Comparison of ENCODE assay signal across 8 cellular contexts in the genomic region with DNA sequence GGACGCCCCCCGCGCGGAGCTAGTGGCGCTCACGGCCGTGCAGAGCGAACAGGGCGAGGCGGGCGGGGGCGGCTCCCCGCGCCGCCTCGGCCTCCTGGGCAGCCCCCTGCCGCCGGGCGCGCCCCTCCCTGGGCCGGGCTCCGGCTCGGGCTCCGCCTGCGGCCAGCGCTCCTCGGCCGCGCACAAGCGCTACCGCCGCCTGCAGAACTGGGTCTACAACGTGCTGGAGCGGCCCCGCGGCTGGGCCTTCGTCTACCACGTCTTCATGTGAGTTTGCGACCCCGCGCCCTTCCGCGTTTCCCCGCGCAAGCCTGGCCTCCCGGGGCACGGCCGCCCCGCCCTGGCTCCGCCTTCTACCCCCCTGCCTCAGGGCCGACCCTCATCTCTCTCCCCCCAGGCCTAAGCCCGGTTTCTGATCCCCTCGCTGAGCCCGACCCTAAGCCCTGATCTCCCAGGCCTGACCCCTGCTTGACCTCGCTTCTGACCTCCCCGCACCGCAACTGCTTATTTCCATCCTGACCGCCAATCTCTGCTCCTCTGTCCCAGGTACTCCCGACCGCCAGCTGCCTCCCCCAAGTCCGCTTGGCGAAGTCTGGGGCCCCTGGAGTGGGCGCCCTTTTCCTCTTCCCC. TPM values are rescaled to one million over a fixed set of nuclear protein-coding genes. Genes with fewer than 3 reads are reported as not detected.
DNase-seq lines count a peak whose midpoint lies in the region; ATAC-seq lines count a peak whose summit lies in the region.

No MANE protein-coding gene starts in this region.

- in situ Hi-C loops in HAP-1 (cut with MboI; ENCODE audit: low sequenced_read_pairs) = no loop called here

- ATAC-seq in T-helper 17 cell = peak; percentile 29
- ATAC-seq in Right ventricle myocardium superior (ENCODE audit: poor library complexity) = peak; percentile 26
- ATAC-seq in HG02571 (IDR thresholded peaks at IDR 0.05; ENCODE audit: unreplicated experiment) = no peak

- peak overlapping the region; percentile 41 for H3K4me3 ChIP-seq in HAP-1
- peak overlapping the region; percentile 38 to 71 (median 70) for H3K4me3 ChIP-seq in skeletal muscle tissue (ENCODE audit: low read length in 3 of 3)

- H3K4me1 Mint-ChIP-seq in T-helper 17 cell = peaks cover 10% of the 10 kb centered on the region

- DNase-seq in HAP-1 (ENCODE audit: low spot score in 2 of 2) (peak in 1 of 2 experiments; percentile 58), T-helper 17 cell (no peak), Right ventricle myocardium superior (peak; percentile 63), cerebellar nuclear complex (lab: John Stamatoyannopoulos, UW) (no peak), NOMO-1 treated with DMSO at 0.1 percent for 48 hours (lab: John Stamatoyannopoulos, UW; ENCODE audit: unreplicated experiment) (no peak), NCI-H2196 treated with DMSO at 0.1 percent for 48 hours (lab: John Stamatoyannopoulos, UW; ENCODE audit: unreplicated experiment) (no peak)

- peak overlapping the region; percentile 87 for H3K27ac ChIP-seq in skeletal muscle tissue (ENCODE audit: low read depth, low read length)

- peak overlapping the region; percentile 61 to 79 (median 76) for H3K9ac ChIP-seq in skeletal muscle tissue (ENCODE audit: low read depth in 1 of 3, low read length in 3 of 3)

- H3K36me3 Mint-ChIP-seq in T-helper 17 cell (ENCODE audit: low read depth) = peaks cover 2% of the 10 kb centered on the region

- peak overlapping the region; percentile 82 for H3K4me3 Mint-ChIP-seq in T-helper 17 cell

- no peak overlapping the region for H3K27ac Mint-ChIP-seq in T-helper 17 cell

- intact Hi-C loops in Right ventricle myocardium superior (cut with DNase I) = no loop called here

- H3K27me3 ChIP-seq in HAP-1 (ENCODE audit: low read depth) = no peaks in the 10 kb centered on the region
- peaks cover 0 to 4% (median 0%) of the 10 kb centered on the region in 3 donors for H3K27me3 ChIP-seq in skeletal muscle tissue (ENCODE audit: control insufficient read depth in 3 of 3, insufficient read depth in 3 of 3, low read length in 3 of 3)

- H3K27me3 Mint-ChIP-seq in T-helper 17 cell = peaks cover 32% of the 10 kb centered on the region

- H3K4me1 ChIP-seq in HAP-1 (peaks cover 19% of the 10 kb centered on the region), skeletal muscle tissue (ENCODE audit: control insufficient read depth in 3 of 3, insufficient read depth in 3 of 3, low read length in 3 of 3) (peaks cover 24 to 42% (median 37%) of the 10 kb centered on the region in 3 donors)

- H3K36me3 ChIP-seq in HAP-1 (replicated peaks) = no peaks in the 10 kb centered on the region
- no peaks in the 10 kb centered on the region for H3K36me3 ChIP-seq in skeletal muscle tissue (ENCODE audit: control insufficient read depth in 3 of 3, insufficient read depth in 3 of 3, low read length in 3 of 3)

- H3K9me3 ChIP-seq in HAP-1 = no peaks in the 10 kb centered on the region
- no peaks in the 10 kb centered on the region for H3K9me3 ChIP-seq in T-helper 17 cell (ENCODE audit: control insufficient read depth, low read length, poor library complexity, severe bottlenecking)
- H3K9me3 ChIP-seq in skeletal muscle tissue (ENCODE audit: control insufficient read depth in 3 of 3, low read length in 3 of 3) = no peaks in the 10 kb centered on the region

RNA-seq across cellular contexts. Expression of a gene that starts 0.7 kb away (rescaled TPM):
- under 1 TPM; 0.17 to 0.86 TPM for total RNA-seq in T-helper 17 cell
- 2.6 TPM for total RNA-seq in Right ventricle myocardium superior
- 4.2 TPM for total RNA-seq in skeletal muscle tissue
